In genomic region chr19:39942508-39942825, GRCh38 we compare ENCODE assay signal across 8 cellular contexts. TPM values are rescaled to one million over a fixed set of nuclear protein-coding genes. Genes with fewer than 3 reads are reported as not detected.
DNase-seq lines count a peak whose midpoint lies in the region; ATAC-seq, FAIRE-seq and TF ChIP-seq lines count a peak whose summit lies in the region.
"Not testable (repeated sequence)": the region's sequence is repeated elsewhere in the genome, so short reads cannot be mapped to it uniquely, and the experiment has no call there.

No MANE protein-coding gene starts in this region.

- H3K36me3 ChIP-seq in A673 (ENCODE audit: insufficient read depth, low read length, poor library complexity, severe bottlenecking); small intestine (ENCODE audit: control insufficient read depth in 2 of 2, insufficient read depth in 2 of 2, low read length in 2 of 2): not testable (repeated sequence)

- H3K4me1 Mint-ChIP-seq in activated CD4-positive, alpha-beta T cell treated with anti-CD3 and anti-CD28 coated beads for 36 hours: peaks cover 73% of the 10 kb centered on the region
- peaks cover 66% of the 10 kb centered on the region for H3K4me1 Mint-ChIP-seq in activated naive CD4-positive, alpha-beta T cell treated with anti-CD3 and anti-CD28 coated beads, Interleukin-2, amount 10 ng/mL, durations not matched to agents 7 days and 5 days
- H3K4me1 Mint-ChIP-seq in dendritic cell treated with granulocyte-macrophage colony-stimulating factor and Interleukin-4, amounts not matched to agents 40 ng/mL and 50 ng/mL, for 4 days (ENCODE audit: low read depth): peaks cover 66% of the 10 kb centered on the region
- peaks cover 47 to 85% (median 64%) of the 10 kb centered on the region in 3 donors for H3K4me1 Mint-ChIP-seq in naive B cell

- peak; percentile 60 for DNase-seq in A673 (ENCODE audit: low spot score)
- DNase-seq in GM12892 (ENCODE audit: insufficient read length); activated CD4-positive, alpha-beta T cell treated with anti-CD3 and anti-CD28 coated beads for 36 hours; activated naive CD4-positive, alpha-beta T cell treated with anti-CD3 and anti-CD28 coated beads, Interleukin-2, amount 10 ng/mL, durations not matched to agents 7 days and 5 days; naive B cell; small intestine: not testable (repeated sequence)
- peak; percentile 28 for DNase-seq in NCI-H2171 treated with DMSO at 0.1 percent for 48 hours (lab: John Stamatoyannopoulos, UW)

- POLR2A ChIA-PET in A673 (lab: Charles Lee; ENCODE audit: low non-redundant PET): interaction anchor here (1.4 kb wide), 1 partner anchor 28 kb away, joined by 7 read pairs; the partner anchor contains the start of gene PSMC4
- POLR2A ChIA-PET in activated CD4-positive, alpha-beta T cell treated with anti-CD3 and anti-CD28 coated beads for 36 hours (lab: Charles Lee): interaction anchor here (0.7 to 1.3 kb wide), 3 partner anchors 11 to 35 kb away, joined by 3 to 10 read pairs (median 3); no protein-coding TSS in a partner anchor

- not testable (repeated sequence) for BruUV-seq in A673 (replicated peaks; lab: Mats Ljungman, UMichigan)

- H3K4me1 ChIP-seq in A673 (ENCODE audit: insufficient read depth, low read length, poor library complexity, severe bottlenecking): peaks cover 62% of the 10 kb centered on the region
- H3K4me1 ChIP-seq in small intestine (ENCODE audit: control insufficient read depth in 2 of 2, insufficient read depth in 1 of 2, low read depth in 1 of 2, low read length in 1 of 2): peaks cover 6 to 14% of the 10 kb centered on the region in 2 donors

- not testable (repeated sequence) for H3K9me3 ChIP-seq in A673 (ENCODE audit: low read depth, low read length, poor library complexity, severe bottlenecking); small intestine (ENCODE audit: control insufficient read depth, low read depth)

- not testable (repeated sequence) for TF ChIP-seq POLR2A in GM12892 (IDR thresholded peaks at IDR 0.05; ENCODE audit: low read depth, low read length)

- peak overlapping the region; percentile 79 for H3K27ac Mint-ChIP-seq in activated CD4-positive, alpha-beta T cell treated with anti-CD3 and anti-CD28 coated beads for 36 hours
- H3K27ac Mint-ChIP-seq in activated naive CD4-positive, alpha-beta T cell treated with anti-CD3 and anti-CD28 coated beads, Interleukin-2, amount 10 ng/mL, durations not matched to agents 7 days and 5 days: peak overlapping the region; percentile 91
- H3K27ac Mint-ChIP-seq in dendritic cell treated with granulocyte-macrophage colony-stimulating factor and Interleukin-4, amounts not matched to agents 40 ng/mL and 50 ng/mL, for 4 days: peak overlapping the region; percentile 40
- peak overlapping the region; percentile 55 to 97 (median 92) for H3K27ac Mint-ChIP-seq in naive B cell

- 70 to 79% (median 78%) methylated on average over 2 of the region's 2 CpGs for WGBS in small intestine, 3 donors

- not testable (repeated sequence) for H3K4me3 ChIP-seq in A673 (ENCODE audit: low read depth, low read length, poor library complexity, severe bottlenecking); small intestine (ENCODE audit: low read depth in 1 of 2, low read length in 2 of 2)

- not testable (repeated sequence) for H3K27me3 Mint-ChIP-seq in activated CD4-positive, alpha-beta T cell treated with anti-CD3 and anti-CD28 coated beads for 36 hours; activated naive CD4-positive, alpha-beta T cell treated with anti-CD3 and anti-CD28 coated beads, Interleukin-2, amount 10 ng/mL, durations not matched to agents 7 days and 5 days; naive B cell
- H3K27me3 Mint-ChIP-seq in dendritic cell treated with granulocyte-macrophage colony-stimulating factor and Interleukin-4, amounts not matched to agents 40 ng/mL and 50 ng/mL, for 4 days: peaks cover 85% of the 10 kb centered on the region

- peaks cover 22% of the 10 kb centered on the region for H3K9me3 Mint-ChIP-seq in activated CD4-positive, alpha-beta T cell treated with anti-CD3 and anti-CD28 coated beads for 36 hours (ENCODE audit: low read depth)
- peaks cover 18% of the 10 kb centered on the region for H3K9me3 Mint-ChIP-seq in activated naive CD4-positive, alpha-beta T cell treated with anti-CD3 and anti-CD28 coated beads, Interleukin-2, amount 10 ng/mL, durations not matched to agents 7 days and 5 days
- peaks cover 20% of the 10 kb centered on the region for H3K9me3 Mint-ChIP-seq in dendritic cell treated with granulocyte-macrophage colony-stimulating factor and Interleukin-4, amounts not matched to agents 40 ng/mL and 50 ng/mL, for 4 days
- peaks cover 2 to 14% (median 9%) of the 10 kb centered on the region in 7 donors for H3K9me3 Mint-ChIP-seq in naive B cell

- ATAC-seq in activated CD4-positive, alpha-beta T cell treated with anti-CD3 and anti-CD28 coated beads for 36 hours; naive B cell (ENCODE audit: low read depth in 2 of 2): not testable (repeated sequence)

- not testable (repeated sequence) for H3K36me3 Mint-ChIP-seq in activated CD4-positive, alpha-beta T cell treated with anti-CD3 and anti-CD28 coated beads for 36 hours (ENCODE audit: low read depth); naive B cell
- H3K36me3 Mint-ChIP-seq in activated naive CD4-positive, alpha-beta T cell treated with anti-CD3 and anti-CD28 coated beads, Interleukin-2, amount 10 ng/mL, durations not matched to agents 7 days and 5 days: peaks cover 31% of the 10 kb centered on the region
- peaks cover 12% of the 10 kb centered on the region for H3K36me3 Mint-ChIP-seq in dendritic cell treated with granulocyte-macrophage colony-stimulating factor and Interleukin-4, amounts not matched to agents 40 ng/mL and 50 ng/mL, for 4 days (ENCODE audit: low read depth)

- CTCF ChIA-PET in A673 (lab: Charles Lee): interaction anchor here (0.6 to 1.3 kb wide), 2 partner anchors 28 to 270 kb away, joined by 8 read pairs; partner anchors contain the start of gene PSMC4
- CTCF ChIA-PET in activated CD4-positive, alpha-beta T cell treated with anti-CD3 and anti-CD28 coated beads for 36 hours (lab: Charles Lee): interaction anchor here (0.8 to 1.3 kb wide), 5 partner anchors 9 to 359 kb away, joined by 3 to 5 read pairs (median 3); no protein-coding TSS in a partner anchor
- CTCF ChIA-PET in activated naive CD4-positive, alpha-beta T cell treated with anti-CD3 and anti-CD28 coated beads, Interleukin-2, amount 10 ng/mL, durations not matched to agents 7 days and 5 days (lab: Charles Lee): interaction anchor here (3.2 kb wide), 1 partner anchor 28 kb away, joined by 20 read pairs; the partner anchor contains the start of gene PSMC4

- H3K4me3 Mint-ChIP-seq in activated CD4-positive, alpha-beta T cell treated with anti-CD3 and anti-CD28 coated beads for 36 hours: peak overlapping the region; percentile 54
- H3K4me3 Mint-ChIP-seq in activated naive CD4-positive, alpha-beta T cell treated with anti-CD3 and anti-CD28 coated beads, Interleukin-2, amount 10 ng/mL, durations not matched to agents 7 days and 5 days: peak overlapping the region; percentile 38
- not testable (repeated sequence) for H3K4me3 Mint-ChIP-seq in dendritic cell treated with granulocyte-macrophage colony-stimulating factor and Interleukin-4, amounts not matched to agents 40 ng/mL and 50 ng/mL, for 4 days
- H3K4me3 Mint-ChIP-seq in naive B cell: peak overlapping the region; percentile 74 to 88 (median 82)

- H3K27ac ChIP-seq in A673 (ENCODE audit: low read depth, low read length, poor library complexity, severe bottlenecking) (peak overlapping the region; percentile 95), small intestine (ENCODE audit: low read depth in 1 of 2, low read length in 1 of 2) (peak overlapping the region; percentile 60 to 72)

- not testable (repeated sequence) for H3K27me3 ChIP-seq in A673 (replicated peaks; ENCODE audit: insufficient read depth, low read depth, low read length, poor library complexity); small intestine (ENCODE audit: control insufficient read depth in 2 of 2, insufficient read depth in 2 of 2, low read length in 2 of 2)

- intact Hi-C loops in A673 (cut with micrococcal nuclease; ENCODE audit: unreplicated experiment): loop anchor here (5.0 kb wide), 1 partner anchor 205 kb away; no protein-coding TSS in a partner anchor
- intact Hi-C loops in activated CD4-positive, alpha-beta T cell treated with anti-CD3 and anti-CD28 coated beads for 36 hours (cut with DNase I, micrococcal nuclease); dendritic cell treated with granulocyte-macrophage colony-stimulating factor and Interleukin-4, amounts not matched to agents 40 ng/mL and 50 ng/mL, for 4 days (cut with micrococcal nuclease): not testable (repeated sequence)

- peak; percentile 5 for FAIRE-seq in GM12892 (lab: Jason Lieb, UNC)
- not testable (repeated sequence) for FAIRE-seq in small intestine (lab: Jason Lieb, UNC)

- TF ChIP-seq CTCF in A673 (conservative IDR thresholded peaks at IDR 0.05; ENCODE audit: low read depth, low read length): not testable (repeated sequence)

RNA-seq across cellular contexts. Expression of gene FCGBP, which starts 8.0 kb away (rescaled TPM):
- 8.7 and 12.2 TPM in 2 replicates for total RNA-seq in A673 (2021)
- 0.89 TPM for polyA plus RNA-seq in GM12892 (2012; ENCODE audit: missing spikeins)
- total RNA-seq in activated CD4-positive, alpha-beta T cell treated with anti-CD3 and anti-CD28 coated beads for 36 hours: 1 to 10 TPM; 4.9 TPM
- polyA plus RNA-seq in naive B cell (ENCODE audit: low read depth in 6 of 6): 1 to 10 TPM in 1 of 6 donors, under 1 TPM in 5; 0.15 to 1.7 (median 0.76) TPM
- 100 to 1,000 TPM in 1 of 3 donors, 10 to 100 TPM in 2; 17.0 to 139 (median 23.5) TPM for polyA plus RNA-seq in small intestine

RNA-seq across cellular contexts. Expression of gene PSMC4, which starts 28.5 kb away (rescaled TPM):
- total RNA-seq in A673 (2021): 268 and 291 TPM in 2 replicates
- polyA plus RNA-seq in GM12892 (2012; ENCODE audit: missing spikeins): 64.7 TPM
- total RNA-seq in activated CD4-positive, alpha-beta T cell treated with anti-CD3 and anti-CD28 coated beads for 36 hours: 100 to 1,000 TPM; 114 to 140 TPM
- polyA plus RNA-seq in naive B cell (ENCODE audit: low read depth in 6 of 6) (10 to 100 TPM; 78.2 to 94.5 (median 89.9) TPM), small intestine (100 to 1,000 TPM in 1 of 3 donors, 10 to 100 TPM in 2; 84.1 to 111 (median 99.2) TPM)

RNA-seq across cellular contexts. Expression of gene ZNF546, which starts 54.4 kb away (rescaled TPM):
- total RNA-seq in A673 (2021): 5.5 and 5.6 TPM in 2 replicates
- 3.4 TPM for polyA plus RNA-seq in GM12892 (2012; ENCODE audit: missing spikeins)
- total RNA-seq in activated CD4-positive, alpha-beta T cell treated with anti-CD3 and anti-CD28 coated beads for 36 hours: 1 to 10 TPM; 6.3 to 6.9 TPM
- polyA plus RNA-seq in naive B cell (ENCODE audit: low read depth in 6 of 6) (1 to 10 TPM in 5 of 6 donors, not detected in 1; 4.1 to 8.5 (median 7.3) TPM), small intestine (1 to 10 TPM in 1 of 3 donors, under 1 TPM in 2; under 0.01 to 1.2 (median 0.67) TPM)

Comparison
In these comparisons a context has a peak if more than half of its experiments do, and no peak if none do; other contexts are left out.
1. H3K27ac Mint-ChIP-seq: peak in every context shown above with its lines; median percentile 92 in naive B cell; 91 in activated naive CD4-positive, alpha-beta T cell treated with anti-CD3 and anti-CD28 coated beads, Interleukin-2, amount 10 ng/mL, durations not matched to agents 7 days and 5 days; 79 in activated CD4-positive, alpha-beta T cell treated with anti-CD3 and anti-CD28 coated beads for 36 hours; 40 in dendritic cell treated with granulocyte-macrophage colony-stimulating factor and Interleukin-4, amounts not matched to agents 40 ng/mL and 50 ng/mL, for 4 days.